13 cellular contexts compared by ENCODE assay signal in the genomic region with DNA sequence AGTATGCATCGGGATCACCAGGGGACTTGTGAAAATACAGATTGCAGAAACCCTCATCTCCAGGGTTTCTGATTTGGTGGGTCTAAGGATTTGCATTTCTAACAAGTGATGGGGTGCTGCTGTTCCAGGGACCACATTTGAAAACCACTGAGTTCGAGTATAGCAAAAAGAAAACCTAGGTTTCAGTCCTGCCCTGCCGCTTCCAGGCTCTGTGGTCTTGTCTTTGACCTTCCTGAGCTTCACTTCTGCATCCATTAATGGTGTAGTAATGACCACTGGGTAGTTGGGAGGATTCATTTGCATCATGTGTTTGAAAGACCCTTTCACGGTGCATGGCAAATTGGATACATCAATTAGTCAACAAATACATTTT.
"Had no signal": no experiment of that assay in that cellular context is flagged by ENCODE, and none has a peak within 500 bp of the region (broad histone marks: within the 10 kb centered on the region; RNA-seq: fewer than 3 reads in every experiment).

No MANE protein-coding gene starts in this region.

- H3K9me3 ChIP-seq: mucosa of descending colon, right lobe of liver, thyroid gland had no signal

- H3K36me3 ChIP-seq: right lobe of liver, thyroid gland had no signal

- H3K4me3 ChIP-seq: mucosa of descending colon, right lobe of liver, SK-N-MC, thyroid gland had no signal

- H3K27me3 ChIP-seq: right lobe of liver, thyroid gland had no signal

- DNase-seq: activated CD4-positive, alpha-beta T cell treated with anti-CD3 and anti-CD28 coated beads for 4 hours; activated CD8-positive, alpha-beta T cell treated with anti-CD3 and anti-CD28 coated beads, Interleukin-2, amount 10 ng/mL, durations not matched to agents 7 days and 5 days; activated naive CD4-positive, alpha-beta T cell treated with anti-CD3 and anti-CD28 coated beads for 36 hours; central memory CD4-positive, alpha-beta T cell; cortex of kidney; effector memory CD4-positive, alpha-beta T cell; mucosa of descending colon; naive thymus-derived CD8-positive, alpha-beta T cell; stimulated activated CD4-positive, alpha-beta T cell treated with anti-CD3 and anti-CD28 coated beads, Interleukin-2, amount 100 ng/mL, for 24 hours; stimulated activated naive CD4-positive, alpha-beta T cell treated with Interleukin-2 at 50 U/mL for 16 hours; thyroid gland had no signal

- H3K27ac ChIP-seq: SK-N-MC had no signal
